ENCODE assay signal across 8 cellular contexts in the genomic region with DNA sequence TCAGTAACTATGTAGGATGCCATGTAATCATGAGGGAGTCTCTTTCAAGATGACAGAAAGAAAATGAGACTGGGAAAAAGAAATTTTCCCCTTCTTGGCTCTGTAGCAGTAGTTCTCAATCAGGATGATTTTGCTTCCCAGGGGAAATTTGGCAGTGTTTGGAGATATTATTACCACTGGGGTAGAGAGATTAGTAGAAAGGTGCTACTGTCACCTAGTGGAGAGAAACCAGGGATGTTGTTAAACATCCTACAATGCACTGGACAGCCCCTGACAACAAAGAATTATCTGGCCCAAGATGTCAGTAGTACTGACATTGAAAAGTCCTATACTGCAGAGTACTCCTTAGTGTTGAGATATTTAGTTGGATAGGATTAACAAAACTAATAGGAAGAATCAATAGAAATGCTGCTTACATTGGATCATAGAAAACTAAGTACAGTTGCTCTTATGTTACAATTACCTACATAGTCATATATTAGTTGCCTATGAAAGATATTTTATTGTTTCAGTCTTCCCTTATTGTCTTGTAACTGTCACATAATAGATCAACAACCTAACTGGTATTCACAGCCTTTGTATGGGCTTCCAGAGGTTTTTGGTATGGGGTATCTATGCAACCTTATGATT.
DNase-seq lines count a peak whose midpoint lies in the region; TF ChIP-seq lines count a peak whose summit lies in the region.

No MANE protein-coding gene starts in this region.

- TF ChIP-seq CTCF in fibroblast of pulmonary artery (IDR thresholded peaks at IDR 0.05; ENCODE audit: low read length, missing control alignments), result peak; percentile 87

- H3K4me3 ChIP-seq in fibroblast of pulmonary artery (replicated peaks; ENCODE audit: low read depth, low read length) (no peak overlapping the region), skeletal muscle cell (ENCODE audit: low read depth, low read length) (no peak overlapping the region)

- POLR2A ChIA-PET in HEK293T (lab: Yijun Ruan, JAX), result no interaction called here

- DNase-seq in D341Med (ENCODE audit: low spot score) (peak; percentile 40), HEK293T (ENCODE audit: extremely low spot score) (peak; percentile 23), RPMI7951 (ENCODE audit: low read depth) (peak; percentile 20), fibroblast of pulmonary artery (ENCODE audit: low read depth) (peak; percentile 78), skeletal muscle cell (ENCODE audit: low read depth) (peak; percentile 32), GDM1 (lab: John Stamatoyannopoulos, UW) (no peak), NCI-H187 treated with DMSO at 0.1 percent for 48 hours (lab: John Stamatoyannopoulos, UW) (no peak)
- DNase-seq in stimulated activated CD4-positive, alpha-beta T cell treated with anti-CD3 and anti-CD28 coated beads, Interleukin-1b, Interleukin-23, amount 100 ng/mL, for 48 hours, result no peak

- CTCF ChIA-PET in HEK293T (lab: Yijun Ruan, JAX), result no interaction called here

TF ChIP-seq in HEK293T, 16 proteins besides CTCF, POLR2A, EP300 and RAD21:
- TF ChIP-seq ARNT (IDR thresholded peaks at IDR 0.05) (no peak), BHLHE40 (IDR thresholded peaks at IDR 0.05; ENCODE audit: borderline replicate concordance) (no peak), ELF4 (IDR thresholded peaks at IDR 0.05) (no peak), FOXK2 (IDR thresholded peaks at IDR 0.05) (no peak), FOXA1 (IDR thresholded peaks at IDR 0.05) (no peak), HDGF (IDR thresholded peaks at IDR 0.05; ENCODE audit: borderline replicate concordance) (no peak), ZNF384 (IDR thresholded peaks at IDR 0.05) (no peak), FOXM1 (IDR thresholded peaks at IDR 0.05; ENCODE audit: borderline replicate concordance) (no peak), SUZ12 (IDR thresholded peaks at IDR 0.05) (no peak), L3MBTL2 (conservative IDR thresholded peaks at IDR 0.05) (no peak), LEF1 (IDR thresholded peaks at IDR 0.05; ENCODE audit: borderline replicate concordance) (no peak)
- TF ChIP-seq, protein P1, sequence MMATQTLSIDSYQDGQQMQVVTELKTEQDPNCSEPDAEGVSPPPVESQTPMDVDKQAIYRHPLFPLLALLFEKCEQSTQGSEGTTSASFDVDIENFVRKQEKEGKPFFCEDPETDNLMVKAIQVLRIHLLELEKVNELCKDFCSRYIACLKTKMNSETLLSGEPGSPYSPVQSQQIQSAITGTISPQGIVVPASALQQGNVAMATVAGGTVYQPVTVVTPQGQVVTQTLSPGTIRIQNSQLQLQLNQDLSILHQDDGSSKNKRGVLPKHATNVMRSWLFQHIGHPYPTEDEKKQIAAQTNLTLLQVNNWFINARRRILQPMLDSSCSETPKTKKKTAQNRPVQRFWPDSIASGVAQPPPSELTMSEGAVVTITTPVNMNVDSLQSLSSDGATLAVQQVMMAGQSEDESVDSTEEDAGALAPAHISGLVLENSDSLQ (IDR thresholded peaks at IDR 0.05), result no peak

Comparison
In these comparisons a context has a peak if more than half of its experiments do, and no peak if none do; other contexts are left out.
1. DNase-seq: peak in D341Med (single experiment), HEK293T (single experiment), RPMI7951 (single experiment), fibroblast of pulmonary artery (single experiment) and skeletal muscle cell (single experiment); none in stimulated activated CD4-positive, alpha-beta T cell treated with anti-CD3 and anti-CD28 coated beads, Interleukin-1b, Interleukin-23, amount 100 ng/mL, for 48 hours (single experiment), GDM1 (single experiment) and NCI-H187 treated with DMSO at 0.1 percent for 48 hours (single experiment).